In genomic region chr5:150448960-150449490, GRCh38 we compare ENCODE assay signal across 8 cellular contexts.
A peak's percentile ranks its signal among the peaks of the same experiment; 100 is the strongest.
DNase-seq lines count a peak whose midpoint lies in the region; ATAC-seq lines count a peak whose summit lies in the region.

No MANE protein-coding gene starts in this region.

- peaks cover 53% of the 10 kb centered on the region for H3K36me3 ChIP-seq in iPS-20b (ENCODE audit: insufficient read depth, low read depth, low read length)

- H3K9me3 ChIP-seq in iPS-20b (ENCODE audit: insufficient read depth, low read depth, low read length) = no peaks in the 10 kb centered on the region

- peak overlapping the region; percentile 99 for H3K27ac ChIP-seq in iPS-20b (ENCODE audit: low read length)

- H3K36me3 Mint-ChIP-seq in activated naive CD4-positive, alpha-beta T cell treated with anti-CD3 and anti-CD28 coated beads, Interleukin-2, amount 10 ng/mL, durations not matched to agents 7 days and 5 days = peaks cover 42% of the 10 kb centered on the region
- H3K36me3 Mint-ChIP-seq in activated naive CD8-positive, alpha-beta T cell treated with anti-CD3 and anti-CD28 coated beads, Interleukin-2, amount 50 U/mL, for 24 hours (ENCODE audit: low read depth) = peaks cover 57% of the 10 kb centered on the region

- ATAC-seq in activated naive CD8-positive, alpha-beta T cell treated with anti-CD3 and anti-CD28 coated beads, Interleukin-2, amount 50 U/mL, for 24 hours = peak; percentile 17
- peak; percentile 49 for ATAC-seq in stimulated activated naive CD8-positive, alpha-beta T cell treated with anti-CD3 and anti-CD28 coated beads, Interleukin-15, amount 100 ng/mL, for 72 hours

- peak overlapping the region; percentile 98 for H3K9ac ChIP-seq in iPS-20b (ENCODE audit: low read depth, low read length)

- H3K4me3 Mint-ChIP-seq in activated naive CD4-positive, alpha-beta T cell treated with anti-CD3 and anti-CD28 coated beads, Interleukin-2, amount 10 ng/mL, durations not matched to agents 7 days and 5 days = peak overlapping the region; percentile 95
- H3K4me3 Mint-ChIP-seq in activated naive CD8-positive, alpha-beta T cell treated with anti-CD3 and anti-CD28 coated beads, Interleukin-2, amount 50 U/mL, for 24 hours = peak overlapping the region; percentile 100
- H3K4me3 Mint-ChIP-seq in stimulated activated naive CD8-positive, alpha-beta T cell treated with anti-CD3 and anti-CD28 coated beads, Interleukin-15, amount 100 ng/mL, for 72 hours = peak overlapping the region; percentile 88 to 94

- H3K27ac Mint-ChIP-seq in activated naive CD4-positive, alpha-beta T cell treated with anti-CD3 and anti-CD28 coated beads, Interleukin-2, amount 10 ng/mL, durations not matched to agents 7 days and 5 days = peak overlapping the region; percentile 99
- peak overlapping the region; percentile 99 for H3K27ac Mint-ChIP-seq in activated naive CD8-positive, alpha-beta T cell treated with anti-CD3 and anti-CD28 coated beads, Interleukin-2, amount 50 U/mL, for 24 hours
- H3K27ac Mint-ChIP-seq in stimulated activated naive CD8-positive, alpha-beta T cell treated with anti-CD3 and anti-CD28 coated beads, Interleukin-15, amount 100 ng/mL, for 72 hours = peak overlapping the region; percentile 99 to 100

- no peaks in the 10 kb centered on the region for H3K27me3 Mint-ChIP-seq in activated naive CD4-positive, alpha-beta T cell treated with anti-CD3 and anti-CD28 coated beads, Interleukin-2, amount 10 ng/mL, durations not matched to agents 7 days and 5 days
- H3K27me3 Mint-ChIP-seq in activated naive CD8-positive, alpha-beta T cell treated with anti-CD3 and anti-CD28 coated beads, Interleukin-2, amount 50 U/mL, for 24 hours = no peaks in the 10 kb centered on the region
- H3K27me3 Mint-ChIP-seq in stimulated activated naive CD8-positive, alpha-beta T cell treated with anti-CD3 and anti-CD28 coated beads, Interleukin-15, amount 100 ng/mL, for 72 hours = no peaks in the 10 kb centered on the region

- H3K4me3 ChIP-seq in iPS-20b (ENCODE audit: low read length) = peak overlapping the region; percentile 94

- peaks cover 35% of the 10 kb centered on the region for H3K4me1 Mint-ChIP-seq in activated naive CD4-positive, alpha-beta T cell treated with anti-CD3 and anti-CD28 coated beads, Interleukin-2, amount 10 ng/mL, durations not matched to agents 7 days and 5 days
- peaks cover 44% of the 10 kb centered on the region for H3K4me1 Mint-ChIP-seq in activated naive CD8-positive, alpha-beta T cell treated with anti-CD3 and anti-CD28 coated beads, Interleukin-2, amount 50 U/mL, for 24 hours
- peaks cover 34% of the 10 kb centered on the region for H3K4me1 Mint-ChIP-seq in stimulated activated naive CD8-positive, alpha-beta T cell treated with anti-CD3 and anti-CD28 coated beads, Interleukin-15, amount 100 ng/mL, for 72 hours

- CTCF ChIA-PET in activated naive CD4-positive, alpha-beta T cell treated with anti-CD3 and anti-CD28 coated beads, Interleukin-2, amount 10 ng/mL, durations not matched to agents 7 days and 5 days (lab: Charles Lee) = interaction anchor here (0.7 to 1.8 kb wide), 3 partner anchors 10 to 34 kb away, joined by 3 to 14 read pairs (median 4); no protein-coding TSS in a partner anchor

- no peaks in the 10 kb centered on the region for H3K27me3 ChIP-seq in iPS-20b (ENCODE audit: insufficient read depth, low read length)

- H3K9me3 Mint-ChIP-seq in activated naive CD4-positive, alpha-beta T cell treated with anti-CD3 and anti-CD28 coated beads, Interleukin-2, amount 10 ng/mL, durations not matched to agents 7 days and 5 days = peaks cover 1% of the 10 kb centered on the region
- H3K9me3 Mint-ChIP-seq in activated naive CD8-positive, alpha-beta T cell treated with anti-CD3 and anti-CD28 coated beads, Interleukin-2, amount 50 U/mL, for 24 hours = no peaks in the 10 kb centered on the region
- no peaks in the 10 kb centered on the region for H3K9me3 Mint-ChIP-seq in stimulated activated naive CD8-positive, alpha-beta T cell treated with anti-CD3 and anti-CD28 coated beads, Interleukin-15, amount 100 ng/mL, for 72 hours

- DNase-seq in activated naive CD4-positive, alpha-beta T cell treated with anti-CD3 and anti-CD28 coated beads, Interleukin-2, amount 10 ng/mL, durations not matched to agents 7 days and 5 days = peak; percentile 37
- no peak for DNase-seq in activated naive CD4-positive, alpha-beta T cell treated with Interleukin-2 at 50 U/mL for 16 hours
- no peak for DNase-seq in activated naive CD8-positive, alpha-beta T cell treated with anti-CD3 and anti-CD28 coated beads, Interleukin-2, amount 50 U/mL, for 24 hours
- DNase-seq in stimulated activated naive CD8-positive, alpha-beta T cell treated with anti-CD3 and anti-CD28 coated beads, Interleukin-15, amount 100 ng/mL, for 72 hours = no peak
- DNase-seq in SHP77 treated with DMSO at 0.1 percent for 48 hours (lab: John Stamatoyannopoulos, UW) = no peak
- no peak for DNase-seq in NCI-H526 treated with DMSO at 0.1 percent for 48 hours (lab: John Stamatoyannopoulos, UW)
- no peak for DNase-seq in HuH-7.5 (ENCODE audit: low spot score)

- peaks cover 10% of the 10 kb centered on the region; the same call in 1 of the 2 replicates for H3K4me1 ChIP-seq in iPS-20b (ENCODE audit: insufficient read depth, low read length)
